20 cellular contexts compared by ENCODE assay signal in genomic region chr4:32148120-32148666, GRCh38.
DNase-seq lines count a peak whose midpoint lies in the region; ATAC-seq, FAIRE-seq and TF ChIP-seq lines count a peak whose summit lies in the region.
"Had no signal": no experiment of that assay in that cellular context is flagged by ENCODE, and none has a peak within 500 bp of the region (broad histone marks: within the 10 kb centered on the region; RNA-seq: fewer than 3 reads in every experiment).

No MANE protein-coding gene starts in this region.

- H3K9me3 ChIP-seq in astrocyte (ENCODE audit: insufficient read depth, low read depth, low read length), result no peaks in the 10 kb centered on the region
- H3K9me3 ChIP-seq in vagina, result no peaks in the 10 kb centered on the region

- ATAC-seq in GM21576 (IDR thresholded peaks at IDR 0.05; ENCODE audit: unreplicated experiment), result no peak
- ATAC-seq: activated CD4-positive, alpha-beta T cell treated with anti-CD3 and anti-CD28 coated beads for 36 hours; Right ventricle myocardium inferior had no signal

- H3K4me3 Mint-ChIP-seq in astrocyte (ENCODE audit: unreplicated experiment), result no peak overlapping the region
- H3K4me3 Mint-ChIP-seq: activated CD4-positive, alpha-beta T cell treated with anti-CD3 and anti-CD28 coated beads for 36 hours; activated naive CD4-positive, alpha-beta T cell treated with anti-CD3 and anti-CD28 coated beads, Interleukin-2, amount 50 U/mL, for 24 hours; endodermal cell had no signal

- H4K20me1 ChIP-seq in astrocyte (ENCODE audit: insufficient read depth, low read length), result no peaks in the 10 kb centered on the region

- intact Hi-C loops in vagina (cut with DNase I), result no loop called here

- DNase-seq in NCI-H446 treated with DMSO at 0.1 percent for 48 hours (lab: John Stamatoyannopoulos, UW) (peak; percentile 14), NCI-H446 (lab: John Stamatoyannopoulos, UW) (no peak), astrocyte (ENCODE audit: low read depth) (peak; percentile 77), globus pallidus (ENCODE audit: low spot score) (peak; percentile 12), smooth muscle cell of the brain vasculature (ENCODE audit: low read depth, low spot score) (peak; percentile 15), vagina (ENCODE audit: extremely low spot score in 2 of 2) (no peak), SW480 (ENCODE audit: low spot score) (no peak)
- DNase-seq: activated CD4-positive, alpha-beta T cell treated with anti-CD3 and anti-CD28 coated beads for 36 hours; caudate nucleus; CD8-positive, alpha-beta memory T cell; endodermal cell; glutamatergic neuron; NCI-H2029; stimulated activated CD4-positive, alpha-beta T cell treated with anti-CD3 and anti-CD28 coated beads, Interleukin-15, amount 100 ng/mL, for 24 hours had no signal

- TF ChIP-seq POLR2A in vagina (IDR thresholded peaks at IDR 0.05), result no peak

- TF ChIP-seq CTCF in astrocyte (IDR thresholded peaks at IDR 0.05; ENCODE audit: insufficient read depth, low read depth, low read length) (no peak), vagina (IDR thresholded peaks at IDR 0.05) (no peak)

- no peak overlapping the region for H3K9ac ChIP-seq in astrocyte (ENCODE audit: low read length)
- H3K9ac ChIP-seq: parathyroid adenoma had no signal

- no peak overlapping the region for H2AFZ ChIP-seq in astrocyte (ENCODE audit: low read depth, low read length)
- H2AFZ ChIP-seq: parathyroid adenoma had no signal

- H3K4me1 ChIP-seq in astrocyte (ENCODE audit: insufficient read depth, low read length) (no peaks in the 10 kb centered on the region), vagina (peaks cover 4% of the 10 kb centered on the region)
- H3K4me1 ChIP-seq: parathyroid adenoma had no signal

- H3K27me3 ChIP-seq in astrocyte (ENCODE audit: insufficient read depth, low read length), result no peaks in the 10 kb centered on the region
- H3K27me3 ChIP-seq in vagina, result no peaks in the 10 kb centered on the region

- H3K4me3 ChIP-seq in astrocyte (ENCODE audit: insufficient read depth, low read depth, low read length), result no peak overlapping the region
- H3K4me3 ChIP-seq in vagina, result no peak overlapping the region

- H3K27ac Mint-ChIP-seq in astrocyte (ENCODE audit: unreplicated experiment), result no peak overlapping the region
- H3K27ac Mint-ChIP-seq: activated CD4-positive, alpha-beta T cell treated with anti-CD3 and anti-CD28 coated beads for 36 hours; activated naive CD4-positive, alpha-beta T cell treated with anti-CD3 and anti-CD28 coated beads, Interleukin-2, amount 50 U/mL, for 24 hours; mesothelial cell of epicardium had no signal

- no peaks in the 10 kb centered on the region for H3K36me3 Mint-ChIP-seq in astrocyte (ENCODE audit: low read depth, unreplicated experiment)
- H3K36me3 Mint-ChIP-seq: activated naive CD4-positive, alpha-beta T cell treated with anti-CD3 and anti-CD28 coated beads, Interleukin-2, amount 50 U/mL, for 24 hours; CD8-positive, alpha-beta memory T cell had no signal

- H3K4me1 Mint-ChIP-seq in astrocyte (ENCODE audit: low read depth, unreplicated experiment), result peaks cover 9% of the 10 kb centered on the region
- H3K4me1 Mint-ChIP-seq: activated CD4-positive, alpha-beta T cell treated with anti-CD3 and anti-CD28 coated beads for 36 hours; activated naive CD4-positive, alpha-beta T cell treated with anti-CD3 and anti-CD28 coated beads, Interleukin-2, amount 50 U/mL, for 24 hours; CD8-positive, alpha-beta memory T cell; endodermal cell had no signal

- H3K27ac ChIP-seq in astrocyte (ENCODE audit: low read depth, low read length) (no peak overlapping the region), vagina (no peak overlapping the region)
- H3K27ac ChIP-seq: parathyroid adenoma had no signal

- H3K27me3 Mint-ChIP-seq in astrocyte (ENCODE audit: low read depth, unreplicated experiment), result no peaks in the 10 kb centered on the region
- H3K27me3 Mint-ChIP-seq: activated CD4-positive, alpha-beta T cell treated with anti-CD3 and anti-CD28 coated beads for 36 hours; activated naive CD4-positive, alpha-beta T cell treated with anti-CD3 and anti-CD28 coated beads, Interleukin-2, amount 50 U/mL, for 24 hours; CD8-positive, alpha-beta memory T cell had no signal

- no peak overlapping the region for H3K4me2 ChIP-seq in astrocyte (ENCODE audit: low read length)

- FAIRE-seq in astrocyte (lab: Jason Lieb, UNC), result no peak
- FAIRE-seq: islet of Langerhans had no signal

- H3K9me3 Mint-ChIP-seq in astrocyte (ENCODE audit: unreplicated experiment), result peaks cover 1% of the 10 kb centered on the region
- H3K9me3 Mint-ChIP-seq: activated naive CD4-positive, alpha-beta T cell treated with anti-CD3 and anti-CD28 coated beads, Interleukin-2, amount 50 U/mL, for 24 hours had no signal

- H3K36me3 ChIP-seq in astrocyte (ENCODE audit: insufficient read depth, low read length) (no peaks in the 10 kb centered on the region), vagina (no peaks in the 10 kb centered on the region)

- no peaks in the 10 kb centered on the region for H3K79me2 ChIP-seq in astrocyte (ENCODE audit: insufficient read depth, low read length)
- H3K79me2 ChIP-seq: parathyroid adenoma had no signal

Comparison
In these comparisons a context has a peak if more than half of its experiments do, and no peak if none do; other contexts are left out.
1. DNase-seq: peak in NCI-H446 treated with DMSO at 0.1 percent for 48 hours (single experiment), astrocyte (single experiment), globus pallidus (single experiment) and smooth muscle cell of the brain vasculature (single experiment); none in NCI-H446 (0 of 2), vagina (0 of 2) and SW480 (single experiment).